1 cellular context compared by ENCODE assay signal in genomic region chr4:1691737-1692373, GRCh38.
TF ChIP-seq lines count a peak whose summit lies in the region.

No MANE protein-coding gene starts in this region.

TF ChIP-seq in K562, 482 proteins besides CTCF, POLR2A, EP300 and RAD21:
- no peak for TF ChIP-seq HOXB6 (CRISPR knock-in tag; IDR thresholded peaks at IDR 0.05; ENCODE audit: borderline replicate concordance)
- TF ChIP-seq SAFB (IDR thresholded peaks at IDR 0.05; ENCODE audit: borderline replicate concordance, low read depth, low read length): no peak
- TF ChIP-seq ZZZ3 (IDR thresholded peaks at IDR 0.05): no peak
- 0 out of 2 replicates have a peak, but pooled peaks have one; percentile 49 for TF ChIP-seq POLR2AphosphoS2 (IDR thresholded peaks at IDR 0.05; ENCODE audit: low read length)
TF ChIP-seq in K562: peak in this region for 1.
